Comparison of ENCODE assay signal across 2 cellular contexts in genomic region chr10:70974351-70974901, GRCh38.
TF ChIP-seq lines count a peak whose summit lies in the region.

No MANE protein-coding gene starts in this region.

TF ChIP-seq in HCT116, 20 proteins besides CTCF, POLR2A, EP300 and RAD21 (continued from another document):
- peak; percentile 40 for TF ChIP-seq FOSL1 (IDR thresholded peaks at IDR 0.05; ENCODE audit: low read depth)
- no peak for TF ChIP-seq EGR1 (IDR thresholded peaks at IDR 0.05; ENCODE audit: low read depth)
- no peak for TF ChIP-seq ATF3 (IDR thresholded peaks at IDR 0.05)
- no peak for TF ChIP-seq POLR2AphosphoS5 (IDR thresholded peaks at IDR 0.05; ENCODE audit: low read depth, low read length)
- TF ChIP-seq MAX (IDR thresholded peaks at IDR 0.05): no peak

TF ChIP-seq in SK-N-SH treated with all-trans-retinoic acid at 6 μM for 48 hours, 23 proteins besides CTCF, POLR2A, EP300 and RAD21 (continued from another document):
- TF ChIP-seq CSRNP3 (CRISPR knock-in tag; IDR thresholded peaks at IDR 0.05): no peak
- TF ChIP-seq ARNTL (CRISPR knock-in tag; IDR thresholded peaks at IDR 0.05; ENCODE audit: borderline replicate concordance, low read depth): no peak
- TF ChIP-seq RARB (CRISPR knock-in tag; IDR thresholded peaks at IDR 0.05): no peak
- no peak for TF ChIP-seq PPARA (CRISPR knock-in tag; IDR thresholded peaks at IDR 0.05; ENCODE audit: borderline replicate concordance)
- TF ChIP-seq TOX (CRISPR knock-in tag; IDR thresholded peaks at IDR 0.05; ENCODE audit: borderline replicate concordance): no peak
- TF ChIP-seq SNAI2 (CRISPR knock-in tag; IDR thresholded peaks at IDR 0.05): no peak
- TF ChIP-seq ZC3H10 (CRISPR knock-in tag; IDR thresholded peaks at IDR 0.05): no peak
- no peak for TF ChIP-seq OSR1 (CRISPR knock-in tag; IDR thresholded peaks at IDR 0.05)
